Comparison of ENCODE assay signal across 8 cellular contexts in genomic region chr10:16828114-16828568, GRCh38. TPM values are rescaled to one million over a fixed set of nuclear protein-coding genes. Genes with fewer than 3 reads are reported as not detected.
DNase-seq lines count a peak whose midpoint lies in the region; ATAC-seq and TF ChIP-seq lines count a peak whose summit lies in the region.

No MANE protein-coding gene starts in this region.

- peaks cover 5% of the 10 kb centered on the region for H3K27me3 Mint-ChIP-seq in activated naive CD4-positive, alpha-beta T cell treated with anti-CD3 and anti-CD28 coated beads, Interleukin-2, amount 10 ng/mL, durations not matched to agents 7 days and 5 days

- H3K9me3 ChIP-seq in SJCRH30 (replicated peaks): no peaks in the 10 kb centered on the region

- DNase-seq in EL (peak; percentile 85), LNCaP clone FGC (ENCODE audit: low read depth) (peak; percentile 59), SJCRH30 (peak; percentile 57 to 89), glomerular endothelial cell (ENCODE audit: extremely low read depth, low read depth, low spot score) (peak; percentile 88), pons (ENCODE audit: low spot score) (peak; percentile 87), OCI-M2 (lab: John Stamatoyannopoulos, UW; ENCODE audit: unreplicated experiment) (no peak)
- DNase-seq in activated naive CD4-positive, alpha-beta T cell treated with anti-CD3 and anti-CD28 coated beads, Interleukin-2, amount 10 ng/mL, durations not matched to agents 7 days and 5 days: peak; percentile 74

- no peak overlapping the region for H3K4me3 Mint-ChIP-seq in activated naive CD4-positive, alpha-beta T cell treated with anti-CD3 and anti-CD28 coated beads, Interleukin-2, amount 10 ng/mL, durations not matched to agents 7 days and 5 days

- H3K4me3 ChIP-seq in LNCaP clone FGC (ENCODE audit: low read depth, low read length) (no peak overlapping the region), SJCRH30 (no peak overlapping the region)

- H3K27ac Mint-ChIP-seq in activated naive CD4-positive, alpha-beta T cell treated with anti-CD3 and anti-CD28 coated beads, Interleukin-2, amount 10 ng/mL, durations not matched to agents 7 days and 5 days: no peak overlapping the region

- CTCF ChIA-PET in activated naive CD4-positive, alpha-beta T cell treated with anti-CD3 and anti-CD28 coated beads, Interleukin-2, amount 10 ng/mL, durations not matched to agents 7 days and 5 days (lab: Charles Lee): interaction anchor here (0.6 to 2.1 kb wide), 14 partner anchors 10 to 548 kb away, joined by 3 to 10 read pairs (median 3); partner anchors contain the start of gene RSU1

- no peak overlapping the region for H3K27ac ChIP-seq in SJCRH30

- H3K27me3 ChIP-seq in SJCRH30: no peaks in the 10 kb centered on the region

- peaks cover 4% of the 10 kb centered on the region for H3K36me3 Mint-ChIP-seq in activated naive CD4-positive, alpha-beta T cell treated with anti-CD3 and anti-CD28 coated beads, Interleukin-2, amount 10 ng/mL, durations not matched to agents 7 days and 5 days

- no peaks in the 10 kb centered on the region; the same call in 1 of the 2 replicates for H3K4me1 ChIP-seq in SJCRH30

- H3K4me1 Mint-ChIP-seq in activated naive CD4-positive, alpha-beta T cell treated with anti-CD3 and anti-CD28 coated beads, Interleukin-2, amount 10 ng/mL, durations not matched to agents 7 days and 5 days: peaks cover 11% of the 10 kb centered on the region

- H3K36me3 ChIP-seq in SJCRH30: no peaks in the 10 kb centered on the region

- H3K9me3 Mint-ChIP-seq in activated naive CD4-positive, alpha-beta T cell treated with anti-CD3 and anti-CD28 coated beads, Interleukin-2, amount 10 ng/mL, durations not matched to agents 7 days and 5 days: peaks cover 4% of the 10 kb centered on the region

- peak; percentile 56 for TF ChIP-seq CTCF in LNCaP clone FGC (IDR thresholded peaks at IDR 0.05; ENCODE audit: control insufficient read depth, extremely low read depth, insufficient read depth)

- peak; percentile 92 for ATAC-seq in GM21723 (IDR thresholded peaks at IDR 0.05; ENCODE audit: unreplicated experiment)

RNA-seq across cellular contexts. Expression of gene RSU1, which starts 10.9 kb away (rescaled TPM):
- 23.3 and 28.4 TPM in 2 replicates for total RNA-seq in SJCRH30 (2014; rRNA removed; shearing (Covaris generic))
- 133 and 145 TPM in 2 replicates for total RNA-seq in glomerular endothelial cell
